8 cellular contexts compared by ENCODE assay signal in genomic region chr17:48908047-48908843, GRCh38. TPM values are rescaled to one million over a fixed set of nuclear protein-coding genes. Genes with fewer than 3 reads are reported as not detected.
DNase-seq lines count a peak whose midpoint lies in the region; ATAC-seq and TF ChIP-seq lines count a peak whose summit lies in the region.

Gene UBE2Z (plus strand): TSS chr17:48908407. CDS start chr17:48908504, 97 bp downstream.

- intact Hi-C loops in esophagus muscularis mucosa (cut with DNase I): loop anchor here (5.0 kb wide), 1 partner anchor 34 kb away; the partner anchor contains the start of gene SNF8

- no peaks in the 10 kb centered on the region for H3K9me3 Mint-ChIP-seq in activated T-cell treated with anti-CD3 and anti-CD28 coated beads, Interleukin-2, amount 50 U/mL, for 4 hours

- peak within 1 kb of the TSS; percentile 91 to 93 (median 92) for H3K27ac ChIP-seq in esophagus muscularis mucosa (replicated peaks in 1 of 4)

- TF ChIP-seq CTCF in esophagus muscularis mucosa (IDR thresholded peaks at IDR 0.05): peak in 1 of 3 experiments; percentile 22

- peak within 1 kb of the TSS; percentile 86 to 100 (median 96) for H3K4me3 ChIP-seq in esophagus muscularis mucosa

- TF ChIP-seq POLR2A in esophagus muscularis mucosa (IDR thresholded peaks at IDR 0.05; ENCODE audit: low read depth): peak; percentile 74

- H3K9me3 ChIP-seq in esophagus muscularis mucosa: no peaks in the 10 kb centered on the region

- no peaks in the 10 kb centered on the region for H3K27me3 Mint-ChIP-seq in activated T-cell treated with anti-CD3 and anti-CD28 coated beads, Interleukin-2, amount 50 U/mL, for 4 hours (ENCODE audit: low read depth)

- H3K36me3 ChIP-seq in esophagus muscularis mucosa: peaks cover 0 to 27% (median 25%) of the 10 kb centered on the region in 4 donors

- H3K4me3 Mint-ChIP-seq in activated T-cell treated with anti-CD3 and anti-CD28 coated beads, Interleukin-2, amount 50 U/mL, for 4 hours: peak within 1 kb of the TSS; percentile 98

- TF ChIP-seq EP300 in esophagus muscularis mucosa (IDR thresholded peaks at IDR 0.05): no peak

- H3K4me1 Mint-ChIP-seq in activated T-cell treated with anti-CD3 and anti-CD28 coated beads, Interleukin-2, amount 50 U/mL, for 4 hours (ENCODE audit: low read depth): peaks cover 45% of the 10 kb centered on the region

- H3K27me3 ChIP-seq in esophagus muscularis mucosa: no peaks in the 10 kb centered on the region

- peaks cover 31% of the 10 kb centered on the region for H3K36me3 Mint-ChIP-seq in activated T-cell treated with anti-CD3 and anti-CD28 coated beads, Interleukin-2, amount 50 U/mL, for 4 hours (ENCODE audit: insufficient read depth)

- peaks cover 39 to 45% (median 41%) of the 10 kb centered on the region in 4 donors for H3K4me1 ChIP-seq in esophagus muscularis mucosa

- ATAC-seq in GM21717 (IDR thresholded peaks at IDR 0.05; ENCODE audit: unreplicated experiment): peak; percentile 71
- ATAC-seq in activated T-cell treated with anti-CD3 and anti-CD28 coated beads, Interleukin-2, amount 50 U/mL, for 4 hours: peak; percentile 90 to 91

- WGBS in esophagus muscularis mucosa: 0% methylated on average over 13 of the region's 81 CpGs

- peak; percentile 95 for DNase-seq in DMS79 (lab: John Stamatoyannopoulos, UW)
- peak; percentile 90 for DNase-seq in KG1 (lab: John Stamatoyannopoulos, UW)
- peak; percentile 86 for DNase-seq in activated T-cell treated with anti-CD3 and anti-CD28 coated beads, Interleukin-2, amount 50 U/mL, for 4 hours
- peak; percentile 99 for DNase-seq in esophagus muscularis mucosa (ENCODE audit: extremely low spot score)
- peak; percentile 97 for DNase-seq in myocyte (ENCODE audit: low read depth)
- DNase-seq in stimulated activated CD8-positive, alpha-beta memory T cell treated with anti-CD3 and anti-CD28 coated beads, Interleukin-7, amount 100 ng/mL, for 48 hours (ENCODE audit: extremely low read depth in 1 of 2, low read depth in 1 of 2): peak; percentile 78 to 87

TF ChIP-seq in PFSK-1, 5 proteins besides CTCF, POLR2A, EP300 and RAD21:
- TF ChIP-seq REST (IDR thresholded peaks at IDR 0.05; ENCODE audit: insufficient read depth in 1 of 2, low read depth in 2 of 2, low read length in 2 of 2) (0 out of 4 replicates have a peak, but pooled peaks have one; percentile 37 to 39), FOXP2 (optimal IDR thresholded peaks at IDR 0.05; ENCODE audit: borderline replicate concordance, extremely low read depth, extremely low read length, insufficient read depth) (peak; percentile 87), POLR2AphosphoS5 (IDR thresholded peaks at IDR 0.05; ENCODE audit: low read depth, low read length) (peak; percentile 87), TAF1 (IDR thresholded peaks at IDR 0.05; ENCODE audit: borderline replicate concordance, insufficient read depth, low read length) (peak; percentile 88; the same call in 1 of the 2 replicates), SIN3A (IDR thresholded peaks at IDR 0.05; ENCODE audit: borderline replicate concordance, insufficient read depth, low read length) (peak; percentile 41; the same call in 1 of the 2 replicates)

RNA-seq across cellular contexts. Expression of gene UBE2Z, which starts in this region (rescaled TPM):
- 79.5 TPM for polyA plus RNA-seq in PFSK-1 (2012; ENCODE audit: insufficient read length, low read depth)
- 100 to 1,000 TPM in 1 of 3 donors, 10 to 100 TPM in 2; 92.7 to 103 (median 94.3) TPM for total RNA-seq in activated T-cell treated with anti-CD3 and anti-CD28 coated beads, Interleukin-2, amount 50 U/mL, for 4 hours
- total RNA-seq in esophagus muscularis mucosa (10 to 100 TPM; 46.4 to 76.4 (median 62.9) TPM), myocyte (69.2 and 71.4 TPM in 2 replicates)
- 118 TPM for polyA plus RNA-seq in myocyte (2012)

Comparison
In these comparisons a context has a peak if more than half of its experiments do, and no peak if none do; other contexts are left out.
1. Peak in every context shown above with its lines: DNase-seq, ATAC-seq, H3K4me3 ChIP-seq and H3K27ac ChIP-seq.